22 cellular contexts compared by ENCODE assay signal in genomic region chrX:11103751-11104150, GRCh38. TPM values are rescaled to one million over a fixed set of nuclear protein-coding genes. Genes with fewer than 3 reads are reported as not detected.
DNase-seq lines count a peak whose midpoint lies in the region; ATAC-seq, FAIRE-seq and TF ChIP-seq lines count a peak whose summit lies in the region.
"Had no signal": no experiment of that assay in that cellular context is flagged by ENCODE, and none has a peak within 500 bp of the region (broad histone marks: within the 10 kb centered on the region; RNA-seq: fewer than 3 reads in every experiment).

No MANE protein-coding gene starts in this region.

- SMC1A ChIA-PET in GM12878 (lab: Charles Lee; ENCODE audit: uncharacterized antibody, unreplicated experiment), result no interaction called here

- DNase-seq in activated naive CD4-positive, alpha-beta T cell treated with anti-CD3 and anti-CD28 coated beads, Interleukin-2, amount 50 U/mL, for 72 hours (ENCODE audit: low spot score in 2 of 2), result no peak
- no peak for DNase-seq in activated naive CD4-positive, alpha-beta T cell (lab: John Stamatoyannopoulos, UW)
- no peak for DNase-seq in GM12878 (ENCODE audit: low read depth, low spot score)
- no peak for DNase-seq in pancreas
- no peak for DNase-seq in GM03348 (ENCODE audit: low spot score)
- DNase-seq: ACHN; BE2C; C1 segment of cervical spinal cord; CD4-positive, CD25-positive, alpha-beta regulatory T cell; CD8-positive, alpha-beta memory T cell; COR-L47; DMS 273 treated with DMSO at 0.1 percent for 48 hours; DMS53; GOT3; H7; HFFc6; IMR-90 had no signal

- intact Hi-C loops in GM12878 (cut with micrococcal nuclease; ENCODE audit: unreplicated experiment) (no loop called here), pancreas (cut with DNase I) (no loop called here)

- no peak overlapping the region for H3K4me3 Mint-ChIP-seq in activated T-helper 17 cell treated with anti-CD3 and anti-CD28 coated beads, Interleukin-2, amount 50 U/mL, for 72 hours
- H3K4me3 Mint-ChIP-seq: CD4-positive, CD25-positive, alpha-beta regulatory T cell; CD8-positive, alpha-beta memory T cell; HFFc6 had no signal

- no peak for TF ChIP-seq POLR2A in GM12878 (IDR thresholded peaks at IDR 0.05; ENCODE audit: low read depth, low read length)

- no peak overlapping the region for H3K9ac ChIP-seq in GM12878 (ENCODE audit: control insufficient read depth, insufficient read depth, low read length)

- in situ Hi-C loops in GM12878 (cut with MboI), result loop anchor here (25.0 kb wide), 1 partner anchor 1116 kb away; no protein-coding TSS in a partner anchor

- H3K4me3 ChIP-seq in GM12878 (no peak overlapping the region), pancreas (no peak overlapping the region)

- CTCF ChIA-PET in GM12878 (lab: Yijun Ruan, JAX), result interaction anchor here (1.2 kb wide), 1 partner anchor 17 kb away, joined by 4 read pairs; no protein-coding TSS in a partner anchor

- H3K36me3 ChIP-seq in GM12878 (ENCODE audit: control insufficient read depth in 2 of 2, insufficient read depth in 2 of 2, low read length in 1 of 2) (no peaks in the 10 kb centered on the region), pancreas (no peaks in the 10 kb centered on the region)
- H3K36me3 ChIP-seq: BE2C had no signal

- BruUV-seq in GM12878 (replicated peaks; lab: Mats Ljungman, UMichigan), result no TSS peak

- H3K36me3 Mint-ChIP-seq in activated naive CD4-positive, alpha-beta T cell treated with anti-CD3 and anti-CD28 coated beads, Interleukin-2, amount 50 U/mL, for 72 hours, result no peaks in the 10 kb centered on the region
- no peaks in the 10 kb centered on the region for H3K36me3 Mint-ChIP-seq in activated T-helper 17 cell treated with anti-CD3 and anti-CD28 coated beads, Interleukin-2, amount 50 U/mL, for 72 hours (ENCODE audit: low read depth)
- H3K36me3 Mint-ChIP-seq: CD4-positive, CD25-positive, alpha-beta regulatory T cell; CD8-positive, alpha-beta memory T cell had no signal

- no peak for TF ChIP-seq RAD21 in GM12878 (IDR thresholded peaks at IDR 0.05; ENCODE audit: insufficient read depth, low read depth, low read length)

- H4K20me1 ChIP-seq in GM12878 (ENCODE audit: control insufficient read depth, insufficient read depth), result no peaks in the 10 kb centered on the region

- H3K9me3 ChIP-seq in GM12878 (replicated peaks; ENCODE audit: control insufficient read depth, insufficient read depth, low read length) (no peaks in the 10 kb centered on the region), pancreas (no peaks in the 10 kb centered on the region)
- H3K9me3 ChIP-seq: BE2C had no signal

- H2AFZ ChIP-seq in GM12878 (ENCODE audit: control insufficient read depth, low read depth, low read length), result no peak overlapping the region

- POLR2A ChIA-PET in GM12878 (lab: Charles Lee), result no interaction called here

- peak; percentile 40 to 97 for ATAC-seq in activated naive CD4-positive, alpha-beta T cell treated with anti-CD3 and anti-CD28 coated beads, Interleukin-2, amount 50 U/mL, for 72 hours
- ATAC-seq in activated T-helper 17 cell treated with anti-CD3 and anti-CD28 coated beads, Interleukin-2, amount 50 U/mL, for 72 hours (replicated peaks), result peak; percentile 82
- peak; percentile 56 for ATAC-seq in GM12878
- ATAC-seq in pancreas, result no peak
- ATAC-seq: HCT116 had no signal

- H3K27me3 Mint-ChIP-seq in activated T-helper 17 cell treated with anti-CD3 and anti-CD28 coated beads, Interleukin-2, amount 50 U/mL, for 72 hours, result no peaks in the 10 kb centered on the region
- H3K27me3 Mint-ChIP-seq: CD4-positive, CD25-positive, alpha-beta regulatory T cell had no signal

- FAIRE-seq in GM12878 (lab: Jason Lieb, UNC) (no peak), pancreas (lab: Jason Lieb, UNC) (no peak)
- FAIRE-seq: A204.1, G401.6, HTR-8/SVneo had no signal

- TF ChIP-seq EP300 in GM12878 (IDR thresholded peaks at IDR 0.05; ENCODE audit: borderline replicate concordance in 1 of 2, control insufficient read depth in 1 of 2, low read depth in 2 of 2, low read length in 2 of 2), result no peak

- no peaks in the 10 kb centered on the region for H3K27me3 ChIP-seq in GM12878 (replicated peaks in 1 of 2; ENCODE audit: control insufficient read depth in 2 of 2, insufficient read depth in 2 of 2, low read length in 1 of 2)
- peaks cover 0 to 3% (median 0%) of the 10 kb centered on the region in 4 donors for H3K27me3 ChIP-seq in pancreas
- H3K27me3 ChIP-seq: BE2C had no signal

- H3K27ac ChIP-seq in GM12878 (ENCODE audit: control insufficient read depth, insufficient read depth) (no peak overlapping the region), pancreas (no peak overlapping the region)

- RAD21 ChIA-PET in GM12878 (lab: Charles Lee; ENCODE audit: unreplicated experiment), result no interaction called here

- H3K4me1 ChIP-seq in GM12878 (ENCODE audit: control insufficient read depth, insufficient read depth, low read length) (no peaks in the 10 kb centered on the region), pancreas (no peaks in the 10 kb centered on the region)
- H3K4me1 ChIP-seq: BE2C had no signal

- H3K4me2 ChIP-seq in GM12878 (ENCODE audit: control insufficient read depth, insufficient read depth), result no peak overlapping the region

- TF ChIP-seq CTCF in GM12878 (IDR thresholded peaks at IDR 0.05 in 2 of 3, conservative IDR thresholded peaks at IDR 0.05 in 1 of 3; ENCODE audit: control insufficient read depth in 2 of 3, extremely low read depth in 1 of 3, insufficient read depth in 1 of 3, low read depth in 3 of 3, low read length in 3 of 3) (no peak), pancreas (IDR thresholded peaks at IDR 0.05) (no peak)

- WGBS in GM12878 (ENCODE audit: insufficient coverage, insufficient replicate concordance, low lambda C conversion rate, missing lambda C conversion rate), result 0% methylated on average over 2 of the region's 2 CpGs
- WGBS in pancreas, 2 donors, result 67 to 81% methylated on average over 2 of the region's 2 CpGs

- H3K9me3 Mint-ChIP-seq in activated naive CD4-positive, alpha-beta T cell treated with anti-CD3 and anti-CD28 coated beads, Interleukin-2, amount 50 U/mL, for 72 hours, result no peaks in the 10 kb centered on the region
- H3K9me3 Mint-ChIP-seq in activated T-helper 17 cell treated with anti-CD3 and anti-CD28 coated beads, Interleukin-2, amount 50 U/mL, for 72 hours, result no peaks in the 10 kb centered on the region
- H3K9me3 Mint-ChIP-seq: CD4-positive, CD25-positive, alpha-beta regulatory T cell; CD8-positive, alpha-beta memory T cell; HFFc6 had no signal

- peak overlapping the region in 1 of 2 donors; percentile 79 for H3K27ac Mint-ChIP-seq in activated naive CD4-positive, alpha-beta T cell treated with anti-CD3 and anti-CD28 coated beads, Interleukin-2, amount 50 U/mL, for 72 hours
- no peak overlapping the region for H3K27ac Mint-ChIP-seq in activated T-helper 17 cell treated with anti-CD3 and anti-CD28 coated beads, Interleukin-2, amount 50 U/mL, for 72 hours
- H3K27ac Mint-ChIP-seq: CD4-positive, CD25-positive, alpha-beta regulatory T cell; CD8-positive, alpha-beta memory T cell; HFFc6 had no signal

- no peaks in the 10 kb centered on the region for H3K79me2 ChIP-seq in GM12878 (ENCODE audit: control insufficient read depth, insufficient read depth, low read length)

- H3K4me1 Mint-ChIP-seq in activated T-helper 17 cell treated with anti-CD3 and anti-CD28 coated beads, Interleukin-2, amount 50 U/mL, for 72 hours, result no peaks in the 10 kb centered on the region
- H3K4me1 Mint-ChIP-seq: CD4-positive, CD25-positive, alpha-beta regulatory T cell; CD8-positive, alpha-beta memory T cell had no signal

TF ChIP-seq in GM12878, 131 proteins besides CTCF, POLR2A, EP300 and RAD21:
- TF ChIP-seq JUNB (IDR thresholded peaks at IDR 0.05), result peak; percentile 60
- no peak for TF ChIP-seq RELA (IDR thresholded peaks at IDR 0.05; ENCODE audit: borderline replicate concordance, partially characterized antibody)

RNA-seq across cellular contexts. Expression of gene HCCS, which starts 7.4 kb away (rescaled TPM):
- total RNA-seq in activated naive CD4-positive, alpha-beta T cell treated with anti-CD3 and anti-CD28 coated beads, Interleukin-2, amount 50 U/mL, for 72 hours, result 10 to 100 TPM; 22.3 to 25.1 TPM
- 10 to 100 TPM; 15.5 to 29.8 TPM for total RNA-seq in activated T-helper 17 cell treated with anti-CD3 and anti-CD28 coated beads, Interleukin-2, amount 50 U/mL, for 72 hours
- total RNA-seq in GM12878 (2013; cell fraction: nucleolus; rRNA removed), result 8.3 and 8.4 TPM in 2 replicates
- total RNA-seq in GM12878 (2014; rRNA removed) (20.3 and 20.4 TPM in 2 replicates), GM12878 (2014; rRNA removed; fragmentation: Illumina TruSeq; extraction: Trizol) (22.2 and 27.5 TPM in 2 replicates), GM12878 (2021) (30.0 and 36.0 TPM in 2 replicates), pancreas (1 to 10 TPM; 4.5 to 9.2 (median 6.4) TPM)
- 18.2 TPM for polyA plus RNA-seq in GM12878 (2011; ENCODE audit: low read depth)
- polyA plus RNA-seq in GM12878 (2011; rRNA removed) (39.3 and 44.3 TPM in 2 replicates), GM12878 (2014; fragmentation: Illumina TruSeq; extraction: Trizol) (38.2 and 39.4 TPM in 2 replicates), GM12878 (2014; fragmentation: Nextera tagmentation; extraction: Ambion mirVana) (10 to 100 TPM; 11.8 to 15.6 TPM), GM12878 (2014; rRNA removed) (32.2 and 37.7 TPM in 2 replicates), GM12878 (2016; fragmentation: Nextera tagmentation; extraction: Ambion mirVana) (10 to 100 TPM; 65.8 to 69.6 TPM), pancreas (1 to 10 TPM; 3.2 to 7.7 TPM)
- polyA plus RNA-seq in GM12878 (2011; cell fraction: cytosol; rRNA removed), result 22.5 and 22.6 TPM in 2 replicates
- 10.8 and 13.5 TPM in 2 replicates for polyA plus RNA-seq in GM12878 (2011; cell fraction: nucleus; rRNA removed)
- polyA plus RNA-seq in GM12878 (2012), result 20.7 and 21.1 TPM in 2 replicates
- 20.8 and 26.8 TPM in 2 replicates for polyA minus RNA-seq in GM12878 (2011; rRNA and poly(A)+ RNA removed)
- polyA minus RNA-seq in GM12878 (2011; cell fraction: cytosol; rRNA and poly(A)+ RNA removed), result 8.5 and 9.8 TPM in 2 replicates
- 3.0 and 5.0 TPM in 2 replicates for polyA minus RNA-seq in GM12878 (2011; cell fraction: nucleus; rRNA and poly(A)+ RNA removed)

Comparison
In these comparisons a context has a peak if more than half of its experiments do, and no peak if none do; other contexts are left out.
1. ATAC-seq: peak in activated naive CD4-positive, alpha-beta T cell treated with anti-CD3 and anti-CD28 coated beads, Interleukin-2, amount 50 U/mL, for 72 hours (2 of 2), activated T-helper 17 cell treated with anti-CD3 and anti-CD28 coated beads, Interleukin-2, amount 50 U/mL, for 72 hours (single experiment) and GM12878 (single experiment); none in pancreas (0 of 4).